In genomic region chr11:64165842-64166635, GRCh38 we compare ENCODE assay signal across 8 cellular contexts. TPM values are rescaled to one million over a fixed set of nuclear protein-coding genes. Genes with fewer than 3 reads are reported as not detected.
DNase-seq lines count a peak whose midpoint lies in the region; ATAC-seq and TF ChIP-seq lines count a peak whose summit lies in the region.

MACROD1 (minus strand) TSS chr11:64166113; CDS start chr11:64165994, 119 bp downstream.

- H4K20me1 ChIP-seq in Karpas-422 (ENCODE audit: insufficient read depth, low read depth, low read length) (no peaks in the 10 kb centered on the region), neural cell (ENCODE audit: insufficient read depth) (no peaks in the 10 kb centered on the region)

- CTCF ChIA-PET in RWPE1 (lab: Yijun Ruan, JAX), result interaction anchor here (0.6 to 1.8 kb wide), 2 partner anchors 44 to 166 kb away, joined by 3 to 11 read pairs; no protein-coding TSS in a partner anchor

- TF ChIP-seq CTCF in RWPE1 (conservative IDR thresholded peaks at IDR 0.05; ENCODE audit: low read depth), result no peak
- TF ChIP-seq CTCF in fibroblast of villous mesenchyme (IDR thresholded peaks at IDR 0.05; ENCODE audit: insufficient read depth, low read depth, low read length), result no peak
- TF ChIP-seq CTCF in neural cell (IDR thresholded peaks at IDR 0.05; ENCODE audit: poor library complexity, severe bottlenecking), result peak; percentile 33

- peak; percentile 79 for ATAC-seq in GM21737 (IDR thresholded peaks at IDR 0.05; ENCODE audit: unreplicated experiment)

- peak; percentile 93 for DNase-seq in DMS 273 (lab: John Stamatoyannopoulos, UW; ENCODE audit: unreplicated experiment)
- DNase-seq in Karpas-422, result peak; percentile 77
- peak; percentile 79 for DNase-seq in RWPE1 (ENCODE audit: low spot score)
- peak; percentile 93 for DNase-seq in activated effector memory CD4-positive, alpha-beta T cell treated with anti-CD3 and anti-CD28 coated beads, Interleukin-2, amount 50 U/mL, for 16 hours
- peak; percentile 81 for DNase-seq in fibroblast of villous mesenchyme (ENCODE audit: low read depth)

- H2AFZ ChIP-seq in Karpas-422 (ENCODE audit: low read length) (peak within 1 kb of the TSS; percentile 95), neural cell (ENCODE audit: low read depth, low read length) (no peak within 1 kb of the TSS)

- peak within 1 kb of the TSS; percentile 61 for H3K9ac ChIP-seq in Karpas-422 (ENCODE audit: low read length)
- H3K9ac ChIP-seq in neural cell (ENCODE audit: low read length), result peak within 1 kb of the TSS; percentile 56
- peak within 1 kb of the TSS; percentile 62 to 71 for H3K9ac ChIP-seq in stomach smooth muscle (ENCODE audit: low read length in 2 of 2)

- peak within 1 kb of the TSS; percentile 78 for H3K4me2 ChIP-seq in Karpas-422 (ENCODE audit: low read depth, low read length, poor library complexity, severe bottlenecking)
- peak within 1 kb of the TSS; percentile 59 for H3K4me2 ChIP-seq in neural cell (ENCODE audit: low read length)

- no peak for TF ChIP-seq EP300 in neural cell (conservative IDR thresholded peaks at IDR 0.05; ENCODE audit: poor library complexity, severe bottlenecking)

- TF ChIP-seq RAD21 in neural cell (conservative IDR thresholded peaks at IDR 0.05), result no peak

- POLR2A ChIA-PET in RWPE1 (lab: Yijun Ruan, JAX; ENCODE audit: low non-redundant PET), result interaction anchor here (1.8 kb wide), 1 partner anchor 19 kb away, joined by 12 read pairs; the partner anchor contains the start of gene STIP1

- H3K79me2 ChIP-seq in Karpas-422 (ENCODE audit: low read length) (no peaks in the 10 kb centered on the region), neural cell (replicated peaks; ENCODE audit: insufficient read depth, low read length) (no peaks in the 10 kb centered on the region)

- H3K4me3 ChIP-seq in Karpas-422 (ENCODE audit: low read length), result peak within 1 kb of the TSS; percentile 67
- peak within 1 kb of the TSS; percentile 70 for H3K4me3 ChIP-seq in fibroblast of villous mesenchyme (ENCODE audit: low read depth, low read length)
- H3K4me3 ChIP-seq in neural cell (ENCODE audit: low read length), result peak within 1 kb of the TSS; percentile 84
- peak within 1 kb of the TSS; percentile 52 to 80 for H3K4me3 ChIP-seq in stomach smooth muscle (ENCODE audit: low read length in 2 of 2)

- H3K27me3 ChIP-seq in Karpas-422 (ENCODE audit: low read length) (no peaks in the 10 kb centered on the region), neural cell (ENCODE audit: insufficient read depth, low read depth, low read length) (no peaks in the 10 kb centered on the region), stomach smooth muscle (ENCODE audit: control insufficient read depth in 1 of 2, insufficient read depth in 2 of 2, low read length in 2 of 2) (no peaks in the 10 kb centered on the region)

- H3K9me2 ChIP-seq in Karpas-422 (replicated peaks; ENCODE audit: insufficient read depth, low read length), result no peaks in the 10 kb centered on the region
- H3K9me2 ChIP-seq in neural cell (ENCODE audit: insufficient read depth, low read length), result no peaks in the 10 kb centered on the region

- H3K36me3 ChIP-seq in Karpas-422 (ENCODE audit: insufficient read depth, low read length), result no peaks in the 10 kb centered on the region
- no peaks in the 10 kb centered on the region for H3K36me3 ChIP-seq in neural cell (ENCODE audit: insufficient read depth, low read length)
- no peaks in the 10 kb centered on the region for H3K36me3 ChIP-seq in stomach smooth muscle (ENCODE audit: control insufficient read depth in 2 of 2, insufficient read depth in 2 of 2, low read length in 2 of 2)

- H3K4me1 ChIP-seq in Karpas-422 (ENCODE audit: low read length) (peaks cover 12% of the 10 kb centered on the region), stomach smooth muscle (ENCODE audit: control insufficient read depth, insufficient read depth, low read length) (peaks cover 16% of the 10 kb centered on the region)

- no peaks in the 10 kb centered on the region for H3F3A ChIP-seq in neural cell (ENCODE audit: insufficient read depth, low read length, poor library complexity, severe bottlenecking)

- H3K27ac ChIP-seq in Karpas-422 (ENCODE audit: low read length) (no peak within 1 kb of the TSS), RWPE1 (peak within 1 kb of the TSS; percentile 82), neural cell (ENCODE audit: low read length) (no peak within 1 kb of the TSS), stomach smooth muscle (ENCODE audit: low read length) (peak within 1 kb of the TSS; percentile 11)

- H3K9me3 ChIP-seq in Karpas-422 (ENCODE audit: low read length) (no peaks in the 10 kb centered on the region), neural cell (ENCODE audit: low read length) (no peaks in the 10 kb centered on the region), stomach smooth muscle (ENCODE audit: control insufficient read depth in 2 of 2, low read length in 2 of 2) (no peaks in the 10 kb centered on the region)

TF ChIP-seq in neural cell, 6 proteins besides CTCF, POLR2A, EP300 and RAD21:
- no peak for TF ChIP-seq POLR2AphosphoS5 (IDR thresholded peaks at IDR 0.05)
- TF ChIP-seq SMC3 (conservative IDR thresholded peaks at IDR 0.05; ENCODE audit: poor library complexity), result peak; percentile 18
- no peak for TF ChIP-seq EZH2 (IDR thresholded peaks at IDR 0.05; ENCODE audit: borderline replicate concordance, insufficient read depth, low read length, poor library complexity, severe bottlenecking)
- TF ChIP-seq MXI1 (conservative IDR thresholded peaks at IDR 0.05; ENCODE audit: poor library complexity, severe bottlenecking), result peak; percentile 95
- TF ChIP-seq REST (IDR thresholded peaks at IDR 0.05; ENCODE audit: borderline replicate concordance), result no peak
- peak; percentile 29 for TF ChIP-seq TAF1 (IDR thresholded peaks at IDR 0.05; ENCODE audit: low read depth)

RNA-seq across cellular contexts. Expression of gene MACROD1, which starts in this region (rescaled TPM):
- total RNA-seq in Karpas-422 (2014; rRNA removed; shearing (Covaris generic); ENCODE audit: low replicate concordance), result 5.4 TPM in 1 of 2 replicates, not detected in the other
- 8.6 and 12.9 TPM in 2 replicates for total RNA-seq in fibroblast of villous mesenchyme
- 19.9 and 30.8 TPM in 2 replicates for polyA plus RNA-seq in neural cell
- polyA minus RNA-seq in neural cell, result 7.8 and 8.2 TPM in 2 replicates

Comparison
In these comparisons a context has a peak if more than half of its experiments do, and no peak if none do; other contexts are left out.
1. H3K27ac ChIP-seq: peak in RWPE1 (single experiment) and stomach smooth muscle (single experiment); none in Karpas-422 (single experiment) and neural cell (single experiment).
2. Peak in every context shown above with its lines, with median percentiles within 50 percentile points of each other: DNase-seq, H3K4me3 ChIP-seq and H3K9ac ChIP-seq.